In genomic region chr15:80660114-80660513, GRCh38 we compare ENCODE assay signal across 10 cellular contexts. TPM values are rescaled to one million over a fixed set of nuclear protein-coding genes. Genes with fewer than 3 reads are reported as not detected.
DNase-seq lines count a peak whose midpoint lies in the region; ATAC-seq, FAIRE-seq and TF ChIP-seq lines count a peak whose summit lies in the region.
"Had no signal": no experiment of that assay in that cellular context is flagged by ENCODE, and none has a peak within 500 bp of the region (broad histone marks: within the 10 kb centered on the region; RNA-seq: fewer than 3 reads in every experiment).

No MANE protein-coding gene starts in this region.

- peak; percentile 35 for TF ChIP-seq CTCF in Calu3 (IDR thresholded peaks at IDR 0.05; ENCODE audit: unreplicated experiment)
- TF ChIP-seq CTCF in endothelial cell of umbilical vein (IDR thresholded peaks at IDR 0.05; ENCODE audit: extremely low read depth in 1 of 2, insufficient read depth in 1 of 2, low read depth in 1 of 2, low read length in 2 of 2), result peak; percentile 17 to 30
- peak; percentile 52 for TF ChIP-seq CTCF in neural cell (IDR thresholded peaks at IDR 0.05; ENCODE audit: poor library complexity, severe bottlenecking)
- TF ChIP-seq CTCF in uterus (IDR thresholded peaks at IDR 0.05), result no peak
- no peak for TF ChIP-seq CTCF in MM.1S (IDR thresholded peaks at IDR 0.05; ENCODE audit: low read length)

- peaks cover 48% of the 10 kb centered on the region for H3K4me1 Mint-ChIP-seq in Calu3 (ENCODE audit: low read depth, unreplicated experiment)

- peaks cover 0 to under 1% of the 10 kb centered on the region in 2 experiments for H3K27me3 ChIP-seq in endothelial cell of umbilical vein (ENCODE audit: control insufficient read depth in 2 of 2, insufficient read depth in 2 of 2, low read length in 2 of 2)
- H3K27me3 ChIP-seq in neural cell (ENCODE audit: insufficient read depth, low read depth, low read length), result no peaks in the 10 kb centered on the region
- no peaks in the 10 kb centered on the region for H3K27me3 ChIP-seq in uterus
- H3K27me3 ChIP-seq in MM.1S (replicated peaks; ENCODE audit: insufficient read depth, low read length), result no peaks in the 10 kb centered on the region

- FAIRE-seq in endothelial cell of umbilical vein (lab: Jason Lieb, UNC), result peak; percentile 62
- FAIRE-seq: TTC549 had no signal

- TF ChIP-seq POLR2A in endothelial cell of umbilical vein (IDR thresholded peaks at IDR 0.05; ENCODE audit: low read depth, low read length), result no peak
- no peak for TF ChIP-seq POLR2A in uterus (IDR thresholded peaks at IDR 0.05)

- H3K36me3 ChIP-seq in endothelial cell of umbilical vein (ENCODE audit: control insufficient read depth in 2 of 2, extremely low read depth in 1 of 2, insufficient read depth in 2 of 2, low read length in 2 of 2) (no peaks in the 10 kb centered on the region), neural cell (ENCODE audit: insufficient read depth, low read length) (no peaks in the 10 kb centered on the region), uterus (no peaks in the 10 kb centered on the region), MM.1S (replicated peaks; ENCODE audit: insufficient read depth, low read length) (no peaks in the 10 kb centered on the region)

- no peak overlapping the region for H3K4me3 Mint-ChIP-seq in Calu3 (ENCODE audit: low read depth, unreplicated experiment)

- H3K79me2 ChIP-seq in endothelial cell of umbilical vein (ENCODE audit: control insufficient read depth, insufficient read depth, low read length) (no peaks in the 10 kb centered on the region), neural cell (replicated peaks; ENCODE audit: insufficient read depth, low read length) (no peaks in the 10 kb centered on the region), MM.1S (ENCODE audit: low read length) (no peaks in the 10 kb centered on the region)

- H3F3A ChIP-seq in neural cell (ENCODE audit: insufficient read depth, low read length, poor library complexity, severe bottlenecking) (no peaks in the 10 kb centered on the region), MM.1S (ENCODE audit: insufficient read depth, low read length) (no peaks in the 10 kb centered on the region)

- no peak overlapping the region for H3K27ac Mint-ChIP-seq in Calu3 (ENCODE audit: unreplicated experiment)

- POLR2A ChIA-PET in endothelial cell of umbilical vein (lab: Charles Lee), result no interaction called here

- no peaks in the 10 kb centered on the region for H3K9me3 ChIP-seq in endothelial cell of umbilical vein (replicated peaks; ENCODE audit: control insufficient read depth, insufficient read depth, low read length)
- H3K9me3 ChIP-seq in neural cell (ENCODE audit: low read length), result no peaks in the 10 kb centered on the region
- no peaks in the 10 kb centered on the region for H3K9me3 ChIP-seq in uterus
- H3K9me3 ChIP-seq in MM.1S (replicated peaks; ENCODE audit: insufficient read depth, low read length), result no peaks in the 10 kb centered on the region

- H3K27ac ChIP-seq in endothelial cell of umbilical vein (ENCODE audit: insufficient read depth, low read depth, low read length), result no peak overlapping the region
- no peak overlapping the region for H3K27ac ChIP-seq in neural cell (ENCODE audit: low read length)
- no peak overlapping the region for H3K27ac ChIP-seq in uterus
- no peak overlapping the region for H3K27ac ChIP-seq in MM.1S (ENCODE audit: low read length)
- H3K27ac ChIP-seq: dorsolateral prefrontal cortex had no signal

- DNase-seq in Calu3 (peak; percentile 66), NCI-H226 (peak; percentile 75), endothelial cell of umbilical vein (ENCODE audit: low read depth, low spot score) (peak; percentile 24), uterus (no peak), MM.1S (no peak)
- no peak for DNase-seq in stimulated activated CD4-positive, alpha-beta T cell treated with anti-CD3 and anti-CD28 coated beads, Interleukin-12 subunit alpha, Interleukin-12 subunit beta, amount 100 ng/mL, for 4 hours

- intact Hi-C loops in Calu3 (cut with micrococcal nuclease; ENCODE audit: unreplicated experiment) (loop anchor here (1.0 to 5.0 kb wide), 3 partner anchors 37 to 116 kb away; no protein-coding TSS in a partner anchor), endothelial cell of umbilical vein (cut with micrococcal nuclease) (loop anchor here (1.0 to 2.0 kb wide), 3 partner anchors 93 to 311 kb away; partner anchors contain the start of gene CEMIP), uterus (cut with DNase I; ENCODE audit: low total_unique reads) (no loop called here)

- no peak for TF ChIP-seq EP300 in neural cell (conservative IDR thresholded peaks at IDR 0.05; ENCODE audit: poor library complexity, severe bottlenecking)

- no peaks in the 10 kb centered on the region for H3K9me1 ChIP-seq in endothelial cell of umbilical vein (replicated peaks; ENCODE audit: control insufficient read depth, extremely low read depth, insufficient read depth, low read length)

- H3K4me2 ChIP-seq in endothelial cell of umbilical vein (ENCODE audit: insufficient read depth, low read length) (no peak overlapping the region), neural cell (ENCODE audit: low read length) (no peak overlapping the region), MM.1S (ENCODE audit: low read depth, low read length) (no peak overlapping the region)

- CTCF ChIA-PET in Calu3 (lab: Charles Lee) (interaction anchor here (0.6 to 3.6 kb wide), 16 partner anchors 9 to 310 kb away, joined by 3 to 68 read pairs (median 4); partner anchors contain the start of genes ABHD17C and CEMIP), endothelial cell of umbilical vein (lab: Charles Lee) (interaction anchor here (0.8 to 2.9 kb wide), 22 partner anchors 9 to 606 kb away, joined by 3 to 40 read pairs (median 4); partner anchors contain the start of genes ABHD17C and CEMIP)

- H3K9me2 ChIP-seq in neural cell (ENCODE audit: insufficient read depth, low read length) (no peaks in the 10 kb centered on the region), MM.1S (replicated peaks; ENCODE audit: insufficient read depth, low read length) (no peaks in the 10 kb centered on the region)

- H4K20me1 ChIP-seq in endothelial cell of umbilical vein (replicated peaks; ENCODE audit: control insufficient read depth, extremely low read depth, insufficient read depth, low read length) (no peaks in the 10 kb centered on the region), neural cell (ENCODE audit: insufficient read depth) (no peaks in the 10 kb centered on the region), MM.1S (ENCODE audit: insufficient read depth, low read length) (no peaks in the 10 kb centered on the region)

- no peaks in the 10 kb centered on the region for H3K9me3 Mint-ChIP-seq in Calu3 (ENCODE audit: low read depth, unreplicated experiment)

- no peak for ATAC-seq in GM21619 (IDR thresholded peaks at IDR 0.05; ENCODE audit: unreplicated experiment)

- H3K9ac ChIP-seq in endothelial cell of umbilical vein (replicated peaks; ENCODE audit: extremely low read depth, insufficient read depth, low read length) (no peak overlapping the region), neural cell (ENCODE audit: low read length) (no peak overlapping the region), MM.1S (ENCODE audit: low read length) (no peak overlapping the region)

- H3K4me1 ChIP-seq in endothelial cell of umbilical vein (ENCODE audit: control insufficient read depth, extremely low read depth, insufficient read depth, low read length) (no peaks in the 10 kb centered on the region), uterus (no peaks in the 10 kb centered on the region), MM.1S (ENCODE audit: low read length) (no peaks in the 10 kb centered on the region)

- H3K4me3 ChIP-seq in endothelial cell of umbilical vein (replicated peaks in 1 of 3; ENCODE audit: insufficient read depth in 1 of 3, low read depth in 1 of 3, low read length in 3 of 3), result no peak overlapping the region
- H3K4me3 ChIP-seq in neural cell (ENCODE audit: low read length), result no peak overlapping the region
- no peak overlapping the region for H3K4me3 ChIP-seq in uterus
- H3K4me3 ChIP-seq in MM.1S (ENCODE audit: low read length), result no peak overlapping the region
- H3K4me3 ChIP-seq: dorsolateral prefrontal cortex had no signal

- peak; percentile 49 for TF ChIP-seq RAD21 in neural cell (conservative IDR thresholded peaks at IDR 0.05)

- H2AFZ ChIP-seq in endothelial cell of umbilical vein (ENCODE audit: low read depth, low read length) (no peak overlapping the region), neural cell (ENCODE audit: low read depth, low read length) (no peak overlapping the region), MM.1S (ENCODE audit: low read length) (no peak overlapping the region)

- no peaks in the 10 kb centered on the region for H3K36me3 Mint-ChIP-seq in Calu3 (ENCODE audit: insufficient read depth, unreplicated experiment)

- no TSS peak for BruUV-seq in Calu3 (replicated peaks; lab: Mats Ljungman, UMichigan)
- BruUV-seq in endothelial cell of umbilical vein (replicated peaks; lab: Mats Ljungman, UMichigan), result no TSS peak

- H3K27me3 Mint-ChIP-seq in Calu3 (ENCODE audit: unreplicated experiment), result no peaks in the 10 kb centered on the region

- dilution Hi-C loops in endothelial cell of umbilical vein (cut with MboI; ENCODE audit: extremely low pct_ligation_motif_present, low sequenced_read_pairs), result no loop called here

TF ChIP-seq in endothelial cell of umbilical vein, 7 proteins besides CTCF, POLR2A, EP300 and RAD21:
- TF ChIP-seq POLR2AphosphoS5 (IDR thresholded peaks at IDR 0.05; ENCODE audit: insufficient read depth, low read depth, low read length), result no peak
- TF ChIP-seq MYC (IDR thresholded peaks at IDR 0.05; ENCODE audit: low read depth, low read length), result no peak

TF ChIP-seq in neural cell, 6 proteins besides CTCF, POLR2A, EP300 and RAD21:
- TF ChIP-seq TAF1 (IDR thresholded peaks at IDR 0.05; ENCODE audit: low read depth) (no peak), EZH2 (IDR thresholded peaks at IDR 0.05; ENCODE audit: borderline replicate concordance, insufficient read depth, low read length, poor library complexity, severe bottlenecking) (no peak), SMC3 (conservative IDR thresholded peaks at IDR 0.05; ENCODE audit: poor library complexity) (peak; percentile 43), MXI1 (conservative IDR thresholded peaks at IDR 0.05; ENCODE audit: poor library complexity, severe bottlenecking) (no peak)

RNA-seq across cellular contexts. Expression of gene ABHD17C, which starts 35.0 kb away (rescaled TPM):
- total RNA-seq in Calu3 (2022), result 69.4 and 69.7 TPM in 2 replicates
- total RNA-seq in endothelial cell of umbilical vein, result 8.2 and 10.9 TPM in 2 replicates
- 5.6 and 5.9 TPM in 2 replicates for polyA plus RNA-seq in endothelial cell of umbilical vein
- 6.0 and 6.3 TPM in 2 replicates for polyA plus RNA-seq in endothelial cell of umbilical vein (2011; cell fraction: cytosol; rRNA removed)
- 4.1 and 4.5 TPM in 2 replicates for polyA plus RNA-seq in endothelial cell of umbilical vein (2011; cell fraction: nucleus; rRNA removed)
- polyA plus RNA-seq in endothelial cell of umbilical vein (2012), result 10.4 and 13.8 TPM in 2 replicates
- polyA minus RNA-seq in endothelial cell of umbilical vein, result 9.1 and 16.9 TPM in 2 replicates
- polyA minus RNA-seq in endothelial cell of umbilical vein (2011; cell fraction: cytosol; rRNA and poly(A)+ RNA removed), result 24.6 TPM
- polyA minus RNA-seq in endothelial cell of umbilical vein (2011; cell fraction: nucleus; rRNA and poly(A)+ RNA removed), result 6.3 and 6.8 TPM in 2 replicates
- polyA plus RNA-seq in neural cell, result 18.3 and 19.1 TPM in 2 replicates
- polyA minus RNA-seq in neural cell, result 16.3 and 18.6 TPM in 2 replicates
- 10 to 100 TPM in 1 of 4 donors, 1 to 10 TPM in 2, under 1 TPM in 1; 0.29 to 13.6 (median 6.5) TPM for total RNA-seq in uterus

Comparison
In these comparisons a context has a peak if more than half of its experiments do, and no peak if none do; other contexts are left out.
1. DNase-seq: peak in Calu3 (single experiment), NCI-H226 (single experiment) and endothelial cell of umbilical vein (single experiment); none in uterus (0 of 2), MM.1S (single experiment) and stimulated activated CD4-positive, alpha-beta T cell treated with anti-CD3 and anti-CD28 coated beads, Interleukin-12 subunit alpha, Interleukin-12 subunit beta, amount 100 ng/mL, for 4 hours (single experiment).
2. CTCF ChIP-seq: peak in Calu3 (single experiment), endothelial cell of umbilical vein (2 of 2) and neural cell (single experiment); none in uterus (0 of 4) and MM.1S (single experiment).